In genomic region chr3:13009132-13009945, GRCh38 we compare ENCODE assay signal across 8 cellular contexts.
DNase-seq lines count a peak whose midpoint lies in the region; ATAC-seq and TF ChIP-seq lines count a peak whose summit lies in the region.

No MANE protein-coding gene starts in this region.

- peaks cover 98% of the 10 kb centered on the region for H3K4me1 Mint-ChIP-seq in activated CD4-positive, alpha-beta T cell treated with anti-CD3 and anti-CD28 coated beads for 36 hours

- TF ChIP-seq CTCF in OCI-LY7 (conservative IDR thresholded peaks at IDR 0.05; ENCODE audit: low read length): no peak
- TF ChIP-seq CTCF in neutrophil (IDR thresholded peaks at IDR 0.05): peak; percentile 34

- POLR2A ChIA-PET in activated CD4-positive, alpha-beta T cell treated with anti-CD3 and anti-CD28 coated beads for 36 hours (lab: Charles Lee): no interaction called here
- POLR2A ChIA-PET in OCI-LY7 (lab: Charles Lee): interaction anchor here (0.5 to 2.8 kb wide), 4 partner anchors 9 to 228 kb away, joined by 3 to 10 read pairs (median 6); no protein-coding TSS in a partner anchor

- H3K4me3 ChIP-seq in OCI-LY7 (ENCODE audit: low read depth, low read length, poor library complexity, severe bottlenecking): peak overlapping the region; percentile 58
- peak overlapping the region; percentile 88 to 94 for H3K4me3 ChIP-seq in neutrophil (ENCODE audit: low read depth in 1 of 2, low read length in 1 of 2)

- H3K27me3 Mint-ChIP-seq in activated CD4-positive, alpha-beta T cell treated with anti-CD3 and anti-CD28 coated beads for 36 hours: no peaks in the 10 kb centered on the region

- intact Hi-C loops in activated CD4-positive, alpha-beta T cell treated with anti-CD3 and anti-CD28 coated beads for 36 hours (cut with DNase I, micrococcal nuclease): no loop called here
- intact Hi-C loops in OCI-LY7 (cut with micrococcal nuclease; ENCODE audit: unreplicated experiment): no loop called here

- peaks cover 24% of the 10 kb centered on the region for H3K36me3 Mint-ChIP-seq in activated CD4-positive, alpha-beta T cell treated with anti-CD3 and anti-CD28 coated beads for 36 hours (ENCODE audit: low read depth)

- H3K27ac Mint-ChIP-seq in activated CD4-positive, alpha-beta T cell treated with anti-CD3 and anti-CD28 coated beads for 36 hours: peak overlapping the region; percentile 98

- no peaks in the 10 kb centered on the region for H3K9me3 Mint-ChIP-seq in activated CD4-positive, alpha-beta T cell treated with anti-CD3 and anti-CD28 coated beads for 36 hours (ENCODE audit: low read depth)

- peak overlapping the region; percentile 53 for H3K4me3 Mint-ChIP-seq in activated CD4-positive, alpha-beta T cell treated with anti-CD3 and anti-CD28 coated beads for 36 hours

- H3K27me3 ChIP-seq in neutrophil: no peaks in the 10 kb centered on the region

- CTCF ChIA-PET in activated CD4-positive, alpha-beta T cell treated with anti-CD3 and anti-CD28 coated beads for 36 hours (lab: Charles Lee): interaction anchor here (0.6 to 3.9 kb wide), 6 partner anchors 10 to 822 kb away, joined by 3 to 28 read pairs (median 4); no protein-coding TSS in a partner anchor
- CTCF ChIA-PET in OCI-LY7 (lab: Charles Lee; ENCODE audit: unreplicated experiment): interaction anchor here (1.1 kb wide), 1 partner anchor 10 kb away, joined by 3 read pairs; no protein-coding TSS in a partner anchor

- no peaks in the 10 kb centered on the region for H4K20me1 ChIP-seq in OCI-LY7 (ENCODE audit: insufficient read depth, low read length)

- DNase-seq in activated CD4-positive, alpha-beta T cell treated with anti-CD3 and anti-CD28 coated beads for 36 hours: peak; percentile 76
- DNase-seq in activated CD4-positive, alpha-beta T cell treated with anti-CD3 and anti-CD28 coated beads for 1 hour: no peak
- DNase-seq in OCI-LY7 (ENCODE audit: low spot score): peak; percentile 88
- peak; percentile 27 for DNase-seq in amniotic epithelial cell (ENCODE audit: low read depth)
- no peak for DNase-seq in cerebellum (ENCODE audit: low spot score)

- no peak for ATAC-seq in activated CD4-positive, alpha-beta T cell treated with anti-CD3 and anti-CD28 coated beads for 36 hours
- no peak for ATAC-seq in GM19328 (IDR thresholded peaks at IDR 0.05; ENCODE audit: unreplicated experiment)
- no peak for ATAC-seq in HG02938 (IDR thresholded peaks at IDR 0.05; ENCODE audit: unreplicated experiment)

- H3K79me2 ChIP-seq in OCI-LY7 (ENCODE audit: insufficient read depth, low read depth, low read length): peaks cover 90% of the 10 kb centered on the region

- H3K9me3 ChIP-seq in OCI-LY7 (ENCODE audit: low read length) (no peaks in the 10 kb centered on the region), neutrophil (no peaks in the 10 kb centered on the region)

- H3K27ac ChIP-seq in OCI-LY7 (ENCODE audit: low read depth, low read length, poor library complexity, severe bottlenecking): peak overlapping the region; percentile 97
- peak overlapping the region; percentile 98 for H3K27ac ChIP-seq in neutrophil

- H3K36me3 ChIP-seq in OCI-LY7 (ENCODE audit: insufficient read depth, low read length): peaks cover 16% of the 10 kb centered on the region; the same call in 1 of the 2 replicates
- H3K36me3 ChIP-seq in neutrophil: peaks cover 62% of the 10 kb centered on the region

- H3K9me2 ChIP-seq in OCI-LY7 (ENCODE audit: insufficient read depth, low read length): no peaks in the 10 kb centered on the region

- H3K4me2 ChIP-seq in OCI-LY7 (ENCODE audit: low read length): peak overlapping the region; percentile 93

- BruUV-seq in OCI-LY7 (replicated peaks; lab: Mats Ljungman, UMichigan): no TSS peak

- no peak overlapping the region for H2AFZ ChIP-seq in OCI-LY7 (ENCODE audit: low read length)

- peaks cover 100% of the 10 kb centered on the region for H3K4me1 ChIP-seq in OCI-LY7 (ENCODE audit: insufficient read depth, low read length, poor library complexity, severe bottlenecking)
- peaks cover 100% of the 10 kb centered on the region in 2 experiments for H3K4me1 ChIP-seq in neutrophil (ENCODE audit: control insufficient read depth in 1 of 2, insufficient read depth in 1 of 2, low read depth in 1 of 2, low read length in 1 of 2)

Comparison
In these comparisons a context has a peak if more than half of its experiments do, and no peak if none do; other contexts are left out.
1. DNase-seq: peak in activated CD4-positive, alpha-beta T cell treated with anti-CD3 and anti-CD28 coated beads for 36 hours (single experiment), OCI-LY7 (single experiment) and amniotic epithelial cell (single experiment); none in activated CD4-positive, alpha-beta T cell treated with anti-CD3 and anti-CD28 coated beads for 1 hour (single experiment) and cerebellum (single experiment).